In genomic region chr11:7977251-7977917, GRCh38 we compare ENCODE assay signal across 13 cellular contexts.
DNase-seq lines count a peak whose midpoint lies in the region; ATAC-seq and TF ChIP-seq lines count a peak whose summit lies in the region.
"Had no signal": no experiment of that assay in that cellular context is flagged by ENCODE, and none has a peak within 500 bp of the region (broad histone marks: within the 10 kb centered on the region; RNA-seq: fewer than 3 reads in every experiment).

No MANE protein-coding gene starts in this region.

- DNase-seq in ACHN (peak; percentile 13), HFF-Myc (ENCODE audit: extremely low read depth, low read depth) (peak; percentile 56), fibroblast of pulmonary artery (ENCODE audit: low read depth) (peak; percentile 77), Ammon's horn (ENCODE audit: low spot score) (no peak), NCI-H187 (lab: John Stamatoyannopoulos, UW) (no peak), DMS53 (lab: John Stamatoyannopoulos, UW) (no peak)
- DNase-seq: aorta; CD8-positive, alpha-beta T cell; head of caudate nucleus; NCI-H1436; SHP77 treated with DMSO at 0.1 percent for 48 hours had no signal

- no peak overlapping the region for H3K4me3 ChIP-seq in HFF-Myc (replicated peaks; ENCODE audit: low read depth, low read length)
- no peak overlapping the region for H3K4me3 ChIP-seq in fibroblast of pulmonary artery (replicated peaks; ENCODE audit: low read depth, low read length)

- ATAC-seq in SK-N-SH treated with all-trans-retinoic acid at 6 μM for 48 hours, result peak; percentile 87
- ATAC-seq in HG02642 (IDR thresholded peaks at IDR 0.05; ENCODE audit: poor library complexity, unreplicated experiment), result no peak
- ATAC-seq: CD8-positive, alpha-beta T cell had no signal

- TF ChIP-seq CTCF in HFF-Myc (IDR thresholded peaks at IDR 0.05; ENCODE audit: low read depth, low read length, missing control alignments) (no peak), fibroblast of pulmonary artery (IDR thresholded peaks at IDR 0.05; ENCODE audit: low read length, missing control alignments) (no peak)

- in situ Hi-C loops in ACHN (cut with HindIII; ENCODE audit: low pct_ligation_motif_present, low pct_unique_long_range_greater_than_20kb, low sequenced_read_pairs), result no loop called here

TF ChIP-seq in SK-N-SH treated with all-trans-retinoic acid at 6 μM for 48 hours, 23 proteins besides CTCF, POLR2A, EP300 and RAD21:
- TF ChIP-seq TOX (CRISPR knock-in tag; IDR thresholded peaks at IDR 0.05; ENCODE audit: borderline replicate concordance), result no peak
- peak; percentile 49 for TF ChIP-seq ISL1 (CRISPR knock-in tag; IDR thresholded peaks at IDR 0.05)

Comparison
In these comparisons a context has a peak if more than half of its experiments do, and no peak if none do; other contexts are left out.
1. DNase-seq: peak in ACHN (single experiment), HFF-Myc (single experiment) and fibroblast of pulmonary artery (single experiment); none in Ammon's horn (single experiment), NCI-H187 (0 of 2) and DMS53 (single experiment).